Comparison of ENCODE assay signal across 28 cellular contexts in the genomic region with DNA sequence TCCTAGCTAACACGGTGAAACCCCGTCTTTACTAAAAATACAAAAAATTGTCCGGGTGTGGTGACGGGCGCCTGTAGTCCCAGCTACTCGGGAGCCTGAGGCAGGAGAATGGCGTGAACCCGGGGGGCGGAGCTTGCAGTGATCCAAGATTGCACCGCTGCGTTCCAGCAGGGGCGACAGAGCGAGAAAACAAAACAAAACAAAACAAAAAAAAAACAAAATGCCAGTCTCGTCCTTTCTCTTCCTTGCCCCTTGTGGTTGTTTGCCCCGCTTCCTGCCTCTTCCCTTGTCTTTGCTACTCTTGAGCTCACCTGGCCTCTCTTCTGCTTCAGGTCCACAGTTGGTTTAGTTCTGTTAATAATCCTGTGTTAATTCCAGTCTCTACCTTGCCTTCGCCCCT. TPM values are rescaled to one million over a fixed set of nuclear protein-coding genes. Genes with fewer than 3 reads are reported as not detected.
"Had no signal": no experiment of that assay in that cellular context is flagged by ENCODE, and none has a peak within 500 bp of the region (broad histone marks: within the 10 kb centered on the region; RNA-seq: fewer than 3 reads in every experiment).

No MANE protein-coding gene starts in this region.

- H3K4me3 Mint-ChIP-seq: mesothelial cell of epicardium; naive B cell; naive thymus-derived CD8-positive, alpha-beta T cell had no signal

- H3K4me3 ChIP-seq: coronary artery, dorsolateral prefrontal cortex, esophagus squamous epithelium, gastrocnemius medialis, heart right ventricle, left lung, lower lobe of right lung, mucosa of descending colon had no signal

- H3K27me3 ChIP-seq: esophagus squamous epithelium, gastrocnemius medialis, left lung had no signal

- FAIRE-seq: endometrium, islet of Langerhans, keratinocyte had no signal

- ATAC-seq: esophagus mucosa; gastrocnemius medialis; heart right ventricle; left cardiac atrium; left lung; left ventricle myocardium superior; lower lobe of right lung; mucosa of descending colon; naive thymus-derived CD8-positive, alpha-beta T cell had no signal

- H3K36me3 Mint-ChIP-seq: naive B cell; naive thymus-derived CD8-positive, alpha-beta T cell had no signal

- H3K4me1 Mint-ChIP-seq: naive B cell; naive thymus-derived CD8-positive, alpha-beta T cell had no signal

- H3K9me3 Mint-ChIP-seq: mesothelial cell of epicardium; naive thymus-derived CD8-positive, alpha-beta T cell had no signal

- DNase-seq: dermis blood vessel endothelial cell; dorsolateral prefrontal cortex; effector CD4-positive, alpha-beta T cell; effector memory CD4-positive, alpha-beta T cell; erythroblast; esophagus squamous epithelium; foreskin fibroblast; foreskin melanocyte; gastrocnemius medialis; glutamatergic neuron; head of caudate nucleus; heart right ventricle; hippocampal formation; left cardiac atrium; left lung; left ventricle myocardium superior; lower lobe of right lung; mesenchymal stem cell; mucosa of descending colon; naive B cell; naive thymus-derived CD8-positive, alpha-beta T cell had no signal

- H3K9me3 ChIP-seq: esophagus squamous epithelium, gastrocnemius medialis, heart right ventricle, left lung, lower lobe of right lung, mucosa of descending colon had no signal

- H3K27ac Mint-ChIP-seq: mesothelial cell of epicardium; naive B cell; naive thymus-derived CD8-positive, alpha-beta T cell had no signal

- H3K36me3 ChIP-seq: esophagus squamous epithelium, gastrocnemius medialis, heart right ventricle, left lung, lower lobe of right lung had no signal

- H3K4me1 ChIP-seq: gastrocnemius medialis, left lung, lower lobe of right lung had no signal

- H3K27ac ChIP-seq: coronary artery, dorsolateral prefrontal cortex, epithelial cell of prostate, esophagus squamous epithelium, gastrocnemius medialis, heart right ventricle, left lung, lower lobe of right lung had no signal

RNA-seq across cellular contexts. Expression of gene PRDM6, which starts 22.5 kb away (rescaled TPM):
- total RNA-seq: dermis blood vessel endothelial cell; naive thymus-derived CD8-positive, alpha-beta T cell had no signal
- polyA plus RNA-seq: naive thymus-derived CD8-positive, alpha-beta T cell had no signal
